ENCODE assay signal across 19 cellular contexts in genomic region chr21:32415451-32415850, GRCh38. TPM values are rescaled to one million over a fixed set of nuclear protein-coding genes. Genes with fewer than 3 reads are reported as not detected.
DNase-seq lines count a peak whose midpoint lies in the region; ATAC-seq and TF ChIP-seq lines count a peak whose summit lies in the region.
"Had no signal": no experiment of that assay in that cellular context is flagged by ENCODE, and none has a peak within 500 bp of the region (broad histone marks: within the 10 kb centered on the region; RNA-seq: fewer than 3 reads in every experiment).

No MANE protein-coding gene starts in this region.

- intact Hi-C loops in breast epithelium (cut with DNase I; ENCODE audit: low total_unique reads) (no loop called here), left lung (cut with DNase I) (loop anchor here in 1 of 2 donors (10.0 kb wide), 1 partner anchor 69 kb away; no protein-coding TSS in a partner anchor)

- H3K4me1 ChIP-seq in breast epithelium (peaks cover 6 to 25% of the 10 kb centered on the region in 2 donors), left lung (peaks cover 16 to 44% of the 10 kb centered on the region in 2 donors), thoracic aorta (ENCODE audit: control insufficient read depth in 1 of 2, low read depth in 2 of 2) (peaks cover 28 to 53% of the 10 kb centered on the region in 2 donors)
- H3K4me1 ChIP-seq: SJCRH30 had no signal

- H3K27ac ChIP-seq in breast epithelium, result peak overlapping the region; percentile 99
- peak overlapping the region; percentile 96 to 98 for H3K27ac ChIP-seq in left lung
- H3K27ac ChIP-seq in thoracic aorta, result peak overlapping the region; percentile 21 to 100
- H3K27ac ChIP-seq: BLaER1 treated with 17β-estradiol and CSF1 and Interleukin-3, amounts not matched to agents 10 nM and 100 nM; right lobe of liver; SJCRH30 had no signal

- H3K27me3 ChIP-seq in breast epithelium (no peaks in the 10 kb centered on the region), left lung (peaks cover 0 to 26% of the 10 kb centered on the region in 2 donors), thoracic aorta (replicated peaks; ENCODE audit: insufficient read depth) (no peaks in the 10 kb centered on the region)
- H3K27me3 ChIP-seq: right lobe of liver had no signal

- H3K36me3 ChIP-seq in breast epithelium (no peaks in the 10 kb centered on the region), left lung (peaks cover 0 to 4% of the 10 kb centered on the region in 2 donors), thoracic aorta (no peaks in the 10 kb centered on the region)
- H3K36me3 ChIP-seq: BLaER1 treated with 17β-estradiol and CSF1 and Interleukin-3, amounts not matched to agents 10 nM and 100 nM; right lobe of liver; SJCRH30 had no signal

- TF ChIP-seq POLR2A in breast epithelium (IDR thresholded peaks at IDR 0.05), result no peak

- peak overlapping the region in 2 of 3 donors; percentile 82 to 94 for H3K4me3 ChIP-seq in breast epithelium
- peak overlapping the region in 1 of 2 donors; percentile 75 for H3K4me3 ChIP-seq in left lung
- H3K4me3 ChIP-seq in thoracic aorta, result peak overlapping the region; percentile 97
- H3K4me3 ChIP-seq: BLaER1 treated with 17β-estradiol and CSF1 and Interleukin-3, amounts not matched to agents 10 nM and 100 nM; right lobe of liver; SJCRH30 had no signal

- DNase-seq in NCI-H2227 (lab: John Stamatoyannopoulos, UW; ENCODE audit: unreplicated experiment), result peak; percentile 11
- DNase-seq in breast epithelium (ENCODE audit: low spot score in 2 of 2), result no peak
- DNase-seq in left lung, result no peak
- DNase-seq in thoracic aorta (ENCODE audit: low spot score), result no peak
- DNase-seq in activated CD4-positive, alpha-beta T cell treated with anti-CD3 and anti-CD28 coated beads for 4 hours, result no peak
- no peak for DNase-seq in NCI-H2107 (lab: John Stamatoyannopoulos, UW)
- DNase-seq: activated CD4-positive, alpha-beta T cell treated with anti-CD3 and anti-CD28 coated beads for 36 hours; activated naive CD4-positive, alpha-beta T cell treated with Interleukin-2 at 50 U/mL for 16 hours; DMS153; NCI-H1436; NCI-H510A; nephron progenitor cell; SJCRH30; stimulated activated CD4-positive, alpha-beta T cell treated with anti-CD3 and anti-CD28 coated beads, Interleukin-1b, Interleukin-23, amount 100 ng/mL, for 48 hours; T-helper 9 cell had no signal

- H3K9me3 ChIP-seq in breast epithelium (no peaks in the 10 kb centered on the region), left lung (no peaks in the 10 kb centered on the region), thoracic aorta (no peaks in the 10 kb centered on the region)
- H3K9me3 ChIP-seq: BLaER1 treated with 17β-estradiol and CSF1 and Interleukin-3, amounts not matched to agents 10 nM and 100 nM; right lobe of liver; SJCRH30 had no signal

- no peak for ATAC-seq in left lung
- no peak for ATAC-seq in thoracic aorta (ENCODE audit: insufficient number of reproducible peaks, low FRiP score, low read depth)
- ATAC-seq in GM21723 (IDR thresholded peaks at IDR 0.05; ENCODE audit: unreplicated experiment), result no peak
- ATAC-seq: activated CD4-positive, alpha-beta T cell treated with anti-CD3 and anti-CD28 coated beads for 36 hours; right lobe of liver had no signal

- TF ChIP-seq CTCF in breast epithelium (IDR thresholded peaks at IDR 0.05) (no peak), left lung (IDR thresholded peaks at IDR 0.05) (no peak), thoracic aorta (IDR thresholded peaks at IDR 0.05) (no peak)

RNA-seq across cellular contexts. Expression of gene EVA1C, which starts 2.9 kb away (rescaled TPM):
- 10 to 100 TPM; 30.2 to 69.8 (median 58.5) TPM for total RNA-seq in breast epithelium
- 10 to 100 TPM; 21.8 to 29.8 TPM for total RNA-seq in left lung
- 100 to 1,000 TPM in 1 of 2 donors, 10 to 100 TPM in 1; 81.2 to 115 TPM for total RNA-seq in thoracic aorta
- total RNA-seq: OCI-LY7 had no signal

RNA-seq across cellular contexts. Expression of gene URB1, which starts 22.6 kb away (rescaled TPM):
- total RNA-seq in breast epithelium, result 10 to 100 TPM; 12.8 to 22.2 (median 20.6) TPM
- 10 to 100 TPM; 13.7 to 15.7 TPM for total RNA-seq in left lung
- total RNA-seq in thoracic aorta, result 10 to 100 TPM; 35.1 to 64.8 TPM
